Comparison of ENCODE assay signal across 8 cellular contexts in genomic region chr5:74767579-74767913, GRCh38. TPM values are rescaled to one million over a fixed set of nuclear protein-coding genes. Genes with fewer than 3 reads are reported as not detected.
A peak's percentile ranks its signal among the peaks of the same experiment; 100 is the strongest.
DNase-seq lines count a peak whose midpoint lies in the region; ATAC-seq and TF ChIP-seq lines count a peak whose summit lies in the region.

No MANE protein-coding gene starts in this region.

- peaks cover 28 to 31% of the 10 kb centered on the region in 2 donors for H3K36me3 Mint-ChIP-seq in activated naive CD4-positive, alpha-beta T cell treated with anti-CD3 and anti-CD28 coated beads, Interleukin-2, amount 50 U/mL, for 72 hours
- no peaks in the 10 kb centered on the region for H3K36me3 Mint-ChIP-seq in glutamatergic neuron (ENCODE audit: unreplicated experiment)

- H3K27ac Mint-ChIP-seq in activated naive CD4-positive, alpha-beta T cell treated with anti-CD3 and anti-CD28 coated beads, Interleukin-2, amount 50 U/mL, for 72 hours: peak overlapping the region; percentile 94 to 99
- H3K27ac Mint-ChIP-seq in glutamatergic neuron (ENCODE audit: unreplicated experiment): peak overlapping the region; percentile 69

- H3K9me3 ChIP-seq in KOPT-K1 (ENCODE audit: insufficient read depth, low read length, poor library complexity, severe bottlenecking) (no peaks in the 10 kb centered on the region), prostate gland (no peaks in the 10 kb centered on the region)

- H3K4me1 ChIP-seq in prostate gland (replicated peaks): peaks cover 5% of the 10 kb centered on the region

- intact Hi-C loops in prostate gland (cut with DNase I): loop anchor here (2.0 to 5.0 kb wide), 2 partner anchors 95 to 151 kb away; no protein-coding TSS in a partner anchor

- H3K36me3 ChIP-seq in KOPT-K1 (ENCODE audit: insufficient read depth, low read length): peaks cover 58% of the 10 kb centered on the region
- peaks cover 0 to 2% of the 10 kb centered on the region in 2 donors for H3K36me3 ChIP-seq in prostate gland

- TF ChIP-seq CTCF in glutamatergic neuron (IDR thresholded peaks at IDR 0.05; ENCODE audit: partially characterized antibody, unreplicated experiment) (no peak), prostate gland (IDR thresholded peaks at IDR 0.05) (no peak)

- H3K4me1 Mint-ChIP-seq in glutamatergic neuron (ENCODE audit: low read depth, unreplicated experiment): peaks cover 4% of the 10 kb centered on the region

- peak overlapping the region; percentile 87 to 94 for H3K4me3 ChIP-seq in prostate gland

- no peaks in the 10 kb centered on the region for H3K27me3 Mint-ChIP-seq in glutamatergic neuron (ENCODE audit: unreplicated experiment)

- 0% methylated on average over 9 of the region's 9 CpGs for WGBS in prostate gland

- ATAC-seq in GM21717 (IDR thresholded peaks at IDR 0.05; ENCODE audit: unreplicated experiment) (peak; percentile 32), HG03175 (IDR thresholded peaks at IDR 0.05; ENCODE audit: unreplicated experiment) (no peak)
- peak in 1 of 2 donors; percentile 7 for ATAC-seq in activated naive CD4-positive, alpha-beta T cell treated with anti-CD3 and anti-CD28 coated beads, Interleukin-2, amount 50 U/mL, for 72 hours

- peak overlapping the region; percentile 95 for H3K4me3 Mint-ChIP-seq in glutamatergic neuron (ENCODE audit: unreplicated experiment)

- H3K27me3 ChIP-seq in prostate gland (replicated peaks; ENCODE audit: insufficient read depth): no peaks in the 10 kb centered on the region

- peak overlapping the region; percentile 76 for H3K27ac ChIP-seq in KOPT-K1 (ENCODE audit: low read depth, low read length, poor library complexity, severe bottlenecking)
- H3K27ac ChIP-seq in prostate gland: peak overlapping the region; percentile 80 to 81

- no peak for TF ChIP-seq POLR2A in prostate gland (IDR thresholded peaks at IDR 0.05)

- DNase-seq in SIG-M5 treated with dmso at 0.1 percent for 504 hours (lab: John Stamatoyannopoulos, UW; ENCODE audit: unreplicated experiment) (peak; percentile 46), SIG-M5 (lab: John Stamatoyannopoulos, UW) (no peak), glutamatergic neuron (no peak), prostate gland (ENCODE audit: low spot score) (peak; percentile 4)
- peak in 1 of 2 donors; percentile 15 for DNase-seq in activated naive CD4-positive, alpha-beta T cell treated with anti-CD3 and anti-CD28 coated beads, Interleukin-2, amount 50 U/mL, for 72 hours (ENCODE audit: low spot score in 2 of 2)

- H3K9me3 Mint-ChIP-seq in activated naive CD4-positive, alpha-beta T cell treated with anti-CD3 and anti-CD28 coated beads, Interleukin-2, amount 50 U/mL, for 72 hours: no peaks in the 10 kb centered on the region
- no peaks in the 10 kb centered on the region for H3K9me3 Mint-ChIP-seq in glutamatergic neuron (ENCODE audit: unreplicated experiment)

RNA-seq across cellular contexts. Expression of gene NSA2, which starts 0.5 kb away (rescaled TPM):
- 10 to 100 TPM; 80.7 to 82.7 TPM for total RNA-seq in activated naive CD4-positive, alpha-beta T cell treated with anti-CD3 and anti-CD28 coated beads, Interleukin-2, amount 50 U/mL, for 72 hours
- total RNA-seq in glutamatergic neuron (ENCODE audit: unreplicated experiment): 43.9 TPM
- total RNA-seq in prostate gland: 100 to 1,000 TPM in 1 of 2 donors, 10 to 100 TPM in 1; 59.2 to 130 TPM

RNA-seq across cellular contexts. Expression of gene GFM2, which starts 0.6 kb away (rescaled TPM):
- 10 to 100 TPM; 31.4 to 46.7 TPM for total RNA-seq in activated naive CD4-positive, alpha-beta T cell treated with anti-CD3 and anti-CD28 coated beads, Interleukin-2, amount 50 U/mL, for 72 hours
- total RNA-seq in glutamatergic neuron (ENCODE audit: unreplicated experiment) (44.8 TPM), prostate gland (10 to 100 TPM; 21.9 to 34.7 TPM)

Comparison
In these comparisons a context has a peak if more than half of its experiments do, and no peak if none do; other contexts are left out.
1. DNase-seq: peak in SIG-M5 treated with dmso at 0.1 percent for 504 hours (single experiment) and prostate gland (single experiment); none in SIG-M5 (single experiment) and glutamatergic neuron (single experiment).